In the genomic region with DNA sequence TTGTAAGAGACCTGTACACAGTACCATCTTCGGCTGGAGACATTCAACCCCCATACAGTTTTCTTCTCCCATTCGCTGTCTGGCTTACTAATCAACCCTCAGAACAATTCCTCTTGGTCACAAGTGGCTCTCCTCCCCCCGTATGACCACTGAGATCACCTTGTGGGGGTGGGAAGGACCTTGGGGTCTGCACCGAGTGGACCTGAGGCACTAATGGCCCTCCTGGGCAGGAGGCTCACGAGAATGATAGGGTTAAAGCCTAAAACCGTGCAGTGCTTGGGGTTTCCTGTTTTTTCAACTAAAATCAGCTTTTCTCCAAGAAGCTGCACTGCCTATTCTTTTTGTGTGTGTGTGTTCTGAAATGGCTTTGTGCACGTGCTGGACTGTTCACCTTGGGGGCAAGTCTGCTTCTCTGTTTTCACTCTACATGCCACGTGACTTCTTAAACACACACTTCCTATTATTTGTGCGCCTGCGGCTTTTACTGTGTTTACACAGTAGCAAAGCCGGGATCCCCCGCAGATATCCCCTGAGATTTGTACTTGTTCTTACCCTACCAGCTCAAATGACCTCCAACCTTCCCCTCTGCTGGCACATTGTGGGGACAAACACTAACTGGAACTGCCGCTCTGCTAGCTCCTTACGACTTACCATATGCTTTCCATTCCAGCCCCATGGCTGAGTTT, we compare ENCODE assay signal across 1 cellular context.
TF ChIP-seq lines count a peak whose summit lies in the region.

No MANE protein-coding gene starts in this region.

TF ChIP-seq in HEK293, 187 proteins besides CTCF, POLR2A, EP300 and RAD21 (continued from another document):
- TF ChIP-seq, protein P1, sequence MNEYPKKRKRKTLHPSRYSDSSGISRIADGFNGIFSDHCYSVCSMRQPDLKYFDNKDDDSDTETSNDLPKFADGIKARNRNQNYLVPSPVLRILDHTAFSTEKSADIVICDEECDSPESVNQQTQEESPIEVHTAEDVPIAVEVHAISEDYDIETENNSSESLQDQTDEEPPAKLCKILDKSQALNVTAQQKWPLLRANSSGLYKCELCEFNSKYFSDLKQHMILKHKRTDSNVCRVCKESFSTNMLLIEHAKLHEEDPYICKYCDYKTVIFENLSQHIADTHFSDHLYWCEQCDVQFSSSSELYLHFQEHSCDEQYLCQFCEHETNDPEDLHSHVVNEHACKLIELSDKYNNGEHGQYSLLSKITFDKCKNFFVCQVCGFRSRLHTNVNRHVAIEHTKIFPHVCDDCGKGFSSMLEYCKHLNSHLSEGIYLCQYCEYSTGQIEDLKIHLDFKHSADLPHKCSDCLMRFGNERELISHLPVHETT (tag by site-specific recombination; IDR thresholded peaks at IDR 0.05) = peak; percentile 82
- TF ChIP-seq ZNF248 (tag by site-specific recombination; IDR thresholded peaks at IDR 0.05) (no peak), WT1 (tag by site-specific recombination; IDR thresholded peaks at IDR 0.05) (peak; percentile 82), HOXC10 (CRISPR knock-in tag; IDR thresholded peaks at IDR 0.05) (no peak), ZNF530 (tag by site-specific recombination; IDR thresholded peaks at IDR 0.05; ENCODE audit: low read depth) (no peak), ZSCAN4 (tag by site-specific recombination; IDR thresholded peaks at IDR 0.05) (peak; percentile 75), ZNF324 (tag by site-specific recombination; IDR thresholded peaks at IDR 0.05) (peak; percentile 56; the same call in 1 of the 2 replicates), YY2 (tag by site-specific recombination; IDR thresholded peaks at IDR 0.05) (no peak), ZFP3 (tag by site-specific recombination; IDR thresholded peaks at IDR 0.05; ENCODE audit: low read depth) (no peak), KLF1 (tag by site-specific recombination; IDR thresholded peaks at IDR 0.05) (no peak), ZNF394 (tag by site-specific recombination; IDR thresholded peaks at IDR 0.05; ENCODE audit: borderline replicate concordance) (peak; percentile 49; the same call in 1 of the 2 replicates), ZNF629 (tag by site-specific recombination; IDR thresholded peaks at IDR 0.05) (peak; percentile 79), ZNF518A (tag by site-specific recombination; conservative IDR thresholded peaks at IDR 0.05; ENCODE audit: low read depth) (no peak), ZNF223 (tag by site-specific recombination; IDR thresholded peaks at IDR 0.05) (no peak), ZFP69B (tag by site-specific recombination; IDR thresholded peaks at IDR 0.05) (no peak)
